8 cellular contexts compared by ENCODE assay signal in the genomic region with DNA sequence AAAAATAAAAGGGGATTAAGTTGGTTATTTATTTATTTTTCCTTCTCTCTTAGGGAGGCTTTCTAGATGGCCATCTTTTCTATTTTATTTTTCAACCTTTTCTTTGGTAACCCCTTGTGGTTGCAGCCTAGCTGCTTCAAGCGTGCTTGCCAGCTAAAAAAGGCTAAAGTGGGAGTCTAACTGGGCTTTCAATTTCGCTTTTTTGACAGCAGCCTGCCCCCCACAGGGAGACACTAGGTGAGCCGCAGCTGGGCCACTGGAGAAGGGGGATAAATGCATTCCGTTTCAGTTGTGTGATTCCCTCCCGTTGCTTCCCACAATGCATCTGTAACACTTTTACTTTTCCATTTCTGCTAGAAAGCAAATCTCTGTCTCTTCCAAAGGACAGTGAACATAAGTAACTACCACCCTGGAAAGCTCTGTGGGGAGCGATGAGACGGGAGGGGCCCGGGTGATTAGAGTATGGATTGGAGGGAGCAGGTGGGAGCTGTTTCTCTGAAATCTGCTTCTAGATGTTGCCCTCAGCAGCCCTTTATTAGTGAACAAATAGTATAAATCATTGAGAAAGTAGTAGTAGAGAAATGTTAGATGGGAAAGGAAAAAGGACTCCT.
DNase-seq lines count a peak whose midpoint lies in the region; ATAC-seq and TF ChIP-seq lines count a peak whose summit lies in the region.

No MANE protein-coding gene starts in this region.

- no peaks in the 10 kb centered on the region for H3K36me3 ChIP-seq in sigmoid colon

- peaks cover 0 to 12% (median 5%) of the 10 kb centered on the region in 4 donors for H3K4me1 ChIP-seq in sigmoid colon

- peak; percentile 57 for TF ChIP-seq CTCF in chondrocyte (IDR thresholded peaks at IDR 0.05)
- TF ChIP-seq CTCF in sigmoid colon (IDR thresholded peaks at IDR 0.05): no peak

- no peak for TF ChIP-seq POLR2A in sigmoid colon (IDR thresholded peaks at IDR 0.05)

- no peaks in the 10 kb centered on the region for H3K9me3 ChIP-seq in sigmoid colon

- peak overlapping the region in 3 of 4 donors; percentile 49 to 58 (median 49) for H3K27ac ChIP-seq in sigmoid colon

- DNase-seq in NCI-H748 (lab: John Stamatoyannopoulos, UW; ENCODE audit: unreplicated experiment) (peak; percentile 18), NCI-H748 treated with DMSO at 0.1 percent for 48 hours (lab: John Stamatoyannopoulos, UW) (no peak), chondrocyte (ENCODE audit: low spot score) (no peak), sigmoid colon (no peak), NCI-H510A (lab: John Stamatoyannopoulos, UW) (no peak), DMS153 treated with DMSO at 0.1 percent for 48 hours (lab: John Stamatoyannopoulos, UW; ENCODE audit: unreplicated experiment) (no peak)
- no peak for DNase-seq in stimulated activated CD4-positive, alpha-beta T cell treated with anti-CD3 and anti-CD28 coated beads, Interleukin-1b, Interleukin-23, amount 100 ng/mL, for 48 hours

- H3K4me3 ChIP-seq in sigmoid colon: peak overlapping the region in 2 of 4 donors; percentile 18 to 19

- intact Hi-C loops in sigmoid colon (cut with DNase I): loop anchor here (10.0 kb wide), 1 partner anchor 132 kb away; no protein-coding TSS in a partner anchor

- no peak for TF ChIP-seq EP300 in sigmoid colon (IDR thresholded peaks at IDR 0.05)

- H3K4me3 Mint-ChIP-seq in chondrocyte (ENCODE audit: unreplicated experiment): peak overlapping the region; percentile 12

- H3K9me3 Mint-ChIP-seq in chondrocyte (ENCODE audit: low read depth): no peaks in the 10 kb centered on the region

- no peaks in the 10 kb centered on the region for H3K27me3 ChIP-seq in sigmoid colon

- H3K36me3 Mint-ChIP-seq in chondrocyte (ENCODE audit: low read depth): no peaks in the 10 kb centered on the region

- no peak overlapping the region for H3K27ac Mint-ChIP-seq in chondrocyte (ENCODE audit: unreplicated experiment)

- WGBS in sigmoid colon, 2 donors: 73 to 86% methylated on average over 8 of the region's 8 CpGs

- no peaks in the 10 kb centered on the region for H3K27me3 Mint-ChIP-seq in chondrocyte (ENCODE audit: low read depth)

- peak; percentile 47 for ATAC-seq in HG03097 (IDR thresholded peaks at IDR 0.05; ENCODE audit: low FRiP score, unreplicated experiment)

- H3K4me1 Mint-ChIP-seq in chondrocyte (ENCODE audit: low read depth): peaks cover 9% of the 10 kb centered on the region
